ENCODE assay signal across 7 cellular contexts in the genomic region with DNA sequence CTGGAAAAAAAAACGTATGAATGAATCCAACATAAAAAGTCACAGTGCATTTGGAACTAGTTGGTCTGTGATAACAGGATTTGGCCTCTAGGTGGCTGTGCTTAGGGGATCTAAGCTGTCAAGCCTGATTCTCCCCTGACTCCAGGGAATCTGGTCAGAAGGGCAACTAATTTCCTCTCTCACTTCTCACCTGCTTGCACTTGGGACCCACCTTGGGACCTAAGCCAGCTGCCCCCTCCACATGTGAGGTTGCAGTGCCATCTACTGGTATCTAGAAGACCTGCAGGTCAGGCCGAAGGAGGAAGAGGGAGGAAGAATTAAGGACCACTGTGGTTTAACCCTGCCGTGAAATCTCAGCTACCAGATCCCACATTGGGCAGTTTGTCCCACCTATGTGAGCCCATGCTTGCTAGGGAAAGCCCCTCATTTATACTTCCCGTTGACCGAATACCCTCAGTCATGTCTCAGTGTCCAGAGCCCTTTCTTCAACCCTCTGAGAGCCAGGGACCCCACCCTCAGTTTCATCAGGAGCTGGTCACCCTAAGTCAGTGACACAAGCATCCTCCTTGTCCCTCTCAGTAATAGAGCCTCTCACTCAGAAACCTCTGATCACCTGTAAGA.
DNase-seq lines count a peak whose midpoint lies in the region; ATAC-seq and TF ChIP-seq lines count a peak whose summit lies in the region.

No MANE protein-coding gene starts in this region.

- in situ Hi-C loops in GM13977 (cut with MboI; ENCODE audit: low pct_unique_long_range_greater_than_20kb, low sequenced_read_pairs, unreplicated experiment), result no loop called here

- ATAC-seq in HG02610 (IDR thresholded peaks at IDR 0.05; ENCODE audit: unreplicated experiment), result peak; percentile 66

- DNase-seq in GM13977 (ENCODE audit: low spot score), result peak; percentile 65
- peak; percentile 95 for DNase-seq in NCI-H1105 treated with DMSO at 0.1 percent for 48 hours (lab: John Stamatoyannopoulos, UW)
- DNase-seq in T-helper 22 cell (ENCODE audit: low read depth), result peak; percentile 15
- peak; percentile 70 for DNase-seq in astrocyte of the hippocampus (ENCODE audit: low read depth, low spot score)
- peak; percentile 98 for DNase-seq in iPS DF 19.7 (ENCODE audit: low read depth, low spot score)
- peak; percentile 65 for DNase-seq in stimulated activated CD4-positive, alpha-beta T cell treated with anti-CD3 and anti-CD28 coated beads, Interleukin-15, amount 100 ng/mL, for 24 hours

- TF ChIP-seq CTCF in GM13977 (IDR thresholded peaks at IDR 0.05; ENCODE audit: extremely low read depth, insufficient read depth, missing control alignments), result peak; percentile 96

Comparison
In these comparisons a context has a peak if more than half of its experiments do, and no peak if none do; other contexts are left out.
1. Peak in every context shown above with its lines: DNase-seq and ATAC-seq.
2. DNase-seq: peak in every context shown above with its lines; median percentile 98 in iPS DF 19.7; 95 in NCI-H1105 treated with DMSO at 0.1 percent for 48 hours; 70 in astrocyte of the hippocampus; 65 in GM13977; 65 in stimulated activated CD4-positive, alpha-beta T cell treated with anti-CD3 and anti-CD28 coated beads, Interleukin-15, amount 100 ng/mL, for 24 hours; 15 in T-helper 22 cell.